Comparison of ENCODE assay signal across 7 cellular contexts in the genomic region with DNA sequence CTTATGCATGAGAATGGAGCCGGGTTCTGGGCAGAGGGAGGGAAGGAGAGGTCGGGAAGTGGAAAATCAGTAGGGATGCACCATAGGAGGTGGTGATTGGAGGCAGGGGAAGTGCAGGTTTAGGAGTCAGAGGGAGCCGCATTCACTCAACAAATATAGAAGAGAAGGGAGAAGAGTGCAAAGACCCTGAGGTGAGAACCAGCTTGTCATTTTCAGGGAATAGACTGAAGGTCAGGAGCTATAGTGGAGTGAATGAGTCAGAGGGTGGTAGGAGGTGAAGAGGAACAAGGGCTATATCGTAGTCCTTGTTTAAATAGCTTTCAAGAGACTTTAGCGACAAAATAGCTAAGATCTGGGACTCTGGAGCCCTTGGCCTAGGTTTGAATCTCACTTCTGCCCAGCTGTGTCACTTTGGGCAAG.
DNase-seq lines count a peak whose midpoint lies in the region; ATAC-seq and TF ChIP-seq lines count a peak whose summit lies in the region.

No MANE protein-coding gene starts in this region.

- no peaks in the 10 kb centered on the region for H3K9me3 ChIP-seq in iPS DF 6.9 (ENCODE audit: control insufficient read depth, insufficient read depth, low read length)

- H3K27me3 ChIP-seq in HL-60 (ENCODE audit: insufficient read depth, poor library complexity, severe bottlenecking) (no peaks in the 10 kb centered on the region), iPS DF 6.9 (ENCODE audit: control insufficient read depth, insufficient read depth, low read length) (no peaks in the 10 kb centered on the region)

- peaks cover 4% of the 10 kb centered on the region; the same call in 1 of the 2 replicates for H3K4me1 ChIP-seq in iPS DF 6.9 (ENCODE audit: control insufficient read depth, insufficient read depth, low read length)

- H3K36me3 Mint-ChIP-seq in stimulated activated naive B cell treated with anti-CD40 and anti-IgM and Interleukin-4, amounts not matched to agents 10 μg/mL and 1 μg/mL and 100 μg/mL, for 72 hours: peaks cover 29 to 34% of the 10 kb centered on the region in 2 donors

- peak overlapping the region; percentile 84 for H3K27ac ChIP-seq in HL-60 (replicated peaks)
- H3K27ac ChIP-seq in iPS DF 6.9 (ENCODE audit: low read length): no peak overlapping the region

- no peaks in the 10 kb centered on the region for H3K27me3 Mint-ChIP-seq in stimulated activated naive B cell treated with anti-CD40 and anti-IgM and Interleukin-4, amounts not matched to agents 10 μg/mL and 1 μg/mL and 100 μg/mL, for 72 hours

- peak overlapping the region; percentile 84 for H3K4me3 ChIP-seq in HL-60 (replicated peaks; ENCODE audit: insufficient read depth, low read length)
- peak overlapping the region; percentile 76 for H3K4me3 ChIP-seq in WI38 (ENCODE audit: low read depth, low read length)
- H3K4me3 ChIP-seq in iPS DF 6.9 (ENCODE audit: low read length): peak overlapping the region; percentile 73; the same call in 1 of the 2 replicates

- peak in 1 of 2 donors; percentile 10 for ATAC-seq in stimulated activated naive B cell treated with anti-CD40 and anti-IgM and Interleukin-4, amounts not matched to agents 10 μg/mL and 1 μg/mL and 100 μg/mL, for 72 hours (replicated peaks)
- no peak for ATAC-seq in HG02852 (IDR thresholded peaks at IDR 0.05; ENCODE audit: unreplicated experiment)

- TF ChIP-seq CTCF in HL-60 (IDR thresholded peaks at IDR 0.05; ENCODE audit: insufficient read depth, low read length) (no peak), WI38 (IDR thresholded peaks at IDR 0.05; ENCODE audit: low read depth, low read length) (no peak)

- WGBS in iPS DF 6.9 (ENCODE audit: insufficient coverage, insufficient read length): no CpG with 5 or more reads among the region's 5 CpGs

- peaks cover 41 to 80% of the 10 kb centered on the region in 2 donors for H3K4me1 Mint-ChIP-seq in stimulated activated naive B cell treated with anti-CD40 and anti-IgM and Interleukin-4, amounts not matched to agents 10 μg/mL and 1 μg/mL and 100 μg/mL, for 72 hours

- H3K9me3 Mint-ChIP-seq in stimulated activated naive B cell treated with anti-CD40 and anti-IgM and Interleukin-4, amounts not matched to agents 10 μg/mL and 1 μg/mL and 100 μg/mL, for 72 hours: peaks cover 0 to 3% of the 10 kb centered on the region in 2 donors

- no peak for DNase-seq in HL-60 (ENCODE audit: low read depth in 1 of 2, low spot score in 1 of 2)
- no peak for DNase-seq in iPS DF 6.9 (ENCODE audit: low read depth, low spot score)
- no peak for DNase-seq in stimulated activated naive B cell treated with anti-CD40 and anti-IgM and Interleukin-4, amounts not matched to agents 10 μg/mL and 1 μg/mL and 100 μg/mL, for 72 hours
- DNase-seq in hepatic stellate cell (ENCODE audit: low spot score): no peak
- no peak for DNase-seq in medulla oblongata (ENCODE audit: extremely low spot score)

- H3K4me3 Mint-ChIP-seq in stimulated activated naive B cell treated with anti-CD40 and anti-IgM and Interleukin-4, amounts not matched to agents 10 μg/mL and 1 μg/mL and 100 μg/mL, for 72 hours: peak overlapping the region; percentile 90 to 97

- no peaks in the 10 kb centered on the region for H3K36me3 ChIP-seq in iPS DF 6.9 (ENCODE audit: control insufficient read depth, insufficient read depth, low read length)

- peak overlapping the region; percentile 98 for H3K27ac Mint-ChIP-seq in stimulated activated naive B cell treated with anti-CD40 and anti-IgM and Interleukin-4, amounts not matched to agents 10 μg/mL and 1 μg/mL and 100 μg/mL, for 72 hours
